Comparison of ENCODE assay signal across 19 cellular contexts in the genomic region with DNA sequence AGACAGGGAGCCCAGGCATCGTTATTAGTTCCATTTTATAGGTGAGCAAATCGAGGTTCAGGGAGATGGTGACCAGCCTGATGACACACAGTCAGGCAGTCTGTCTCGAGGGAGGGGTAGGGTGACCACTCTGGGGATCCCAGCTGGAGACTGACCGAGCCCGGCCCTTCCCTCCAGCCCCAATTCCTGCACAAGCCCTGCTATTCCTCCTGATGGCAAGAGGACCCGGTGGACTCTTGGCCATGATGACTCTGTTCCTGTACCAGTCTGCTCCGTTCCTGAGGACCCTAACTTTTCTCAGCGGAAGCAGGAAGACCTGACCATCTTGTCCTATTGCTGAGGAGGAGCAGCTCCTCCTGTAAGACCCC. TPM values are rescaled to one million over a fixed set of nuclear protein-coding genes. Genes with fewer than 3 reads are reported as not detected.
DNase-seq lines count a peak whose midpoint lies in the region; ATAC-seq and TF ChIP-seq lines count a peak whose summit lies in the region.
"Had no signal": no experiment of that assay in that cellular context is flagged by ENCODE, and none has a peak within 500 bp of the region (broad histone marks: within the 10 kb centered on the region; RNA-seq: fewer than 3 reads in every experiment).

No MANE protein-coding gene starts in this region.

- TF ChIP-seq CTCF in AG10803 (conservative IDR thresholded peaks at IDR 0.05; ENCODE audit: low read length) (no peak), ascending aorta (IDR thresholded peaks at IDR 0.05) (no peak), right atrium auricular region (IDR thresholded peaks at IDR 0.05) (no peak), psoas muscle (IDR thresholded peaks at IDR 0.05) (no peak), omental fat pad (IDR thresholded peaks at IDR 0.05) (no peak)

- 44 to 47% (median 45%) methylated on average over 8 of the region's 8 CpGs for WGBS in psoas muscle, 3 donors

- H3K36me3 ChIP-seq in ascending aorta (no peaks in the 10 kb centered on the region), right atrium auricular region (peaks cover 9% of the 10 kb centered on the region), psoas muscle (ENCODE audit: insufficient read depth in 1 of 2, low read depth in 1 of 2) (peaks cover 0 to 13% of the 10 kb centered on the region in 2 donors)

- H3K27ac ChIP-seq in ascending aorta (peak overlapping the region in 1 of 2 donors; percentile 49), right atrium auricular region (peak overlapping the region; percentile 87 to 90), psoas muscle (peak overlapping the region; percentile 79)
- H3K27ac ChIP-seq: epithelial cell of prostate had no signal

- no peak for DNase-seq in AG10803 (ENCODE audit: low read depth)
- DNase-seq in ascending aorta (ENCODE audit: low spot score in 2 of 2) = no peak
- no peak for DNase-seq in right atrium auricular region (ENCODE audit: low spot score)
- no peak for DNase-seq in psoas muscle
- no peak for DNase-seq in omental fat pad (ENCODE audit: low spot score)
- no peak for DNase-seq in amygdala (lab: John Stamatoyannopoulos, UW)
- no peak for DNase-seq in OCI-M1 (lab: John Stamatoyannopoulos, UW)
- DNase-seq: activated CD8-positive, alpha-beta memory T cell treated with anti-CD3 and anti-CD28 coated beads, Interleukin-2, amount 50 U/mL, for 48 hours; activated naive CD4-positive, alpha-beta T cell treated with anti-CD3 and anti-CD28 coated beads, Interleukin-2, amount 10 ng/mL, durations not matched to agents 7 days and 5 days; GDM1; naive B cell; NCI-H2081 treated with DMSO at 0.1 percent for 48 hours; NCI-H526 treated with DMSO at 0.1 percent for 48 hours; stimulated activated naive CD8-positive, alpha-beta T cell treated with anti-CD3 and anti-CD28 coated beads, Interleukin-15, Interleukin-2, amounts not matched to agents 100 U/mL and 50 U/mL, for 24 hours; T-helper 1 cell had no signal

- H3K9me3 ChIP-seq in ascending aorta (no peaks in the 10 kb centered on the region), right atrium auricular region (no peaks in the 10 kb centered on the region), psoas muscle (no peaks in the 10 kb centered on the region)

- H3K4me1 ChIP-seq in ascending aorta (peaks cover 4 to 9% of the 10 kb centered on the region in 2 donors), right atrium auricular region (peaks cover 0 to 48% of the 10 kb centered on the region in 2 donors), psoas muscle (peaks cover 22% of the 10 kb centered on the region)

- no peaks in the 10 kb centered on the region for H3K27me3 ChIP-seq in ascending aorta
- no peaks in the 10 kb centered on the region for H3K27me3 ChIP-seq in right atrium auricular region
- H3K27me3 ChIP-seq in psoas muscle (ENCODE audit: insufficient read depth in 3 of 3, low read length in 2 of 3) = no peaks in the 10 kb centered on the region

- intact Hi-C loops in ascending aorta (cut with DNase I) (no loop called here), psoas muscle (cut with DNase I) (loop anchor here in 1 of 2 donors (2.0 to 5.0 kb wide), 2 partner anchors 59 to 71 kb away; a partner anchor contains a TSS)

- peak overlapping the region; percentile 13 for H3K4me3 ChIP-seq in AG10803 (ENCODE audit: low read length)
- peak overlapping the region; percentile 19 to 56 for H3K4me3 ChIP-seq in ascending aorta
- peak overlapping the region; percentile 43 to 55 for H3K4me3 ChIP-seq in right atrium auricular region
- H3K4me3 ChIP-seq in psoas muscle = peak overlapping the region; percentile 64

- ATAC-seq in psoas muscle (peak; percentile 11 to 47 (median 22)), HG02610 (IDR thresholded peaks at IDR 0.05; ENCODE audit: unreplicated experiment) (no peak), omental fat pad (ENCODE audit: low FRiP score) (no peak)
- ATAC-seq: stimulated activated naive CD8-positive, alpha-beta T cell treated with anti-CD3 and anti-CD28 coated beads, Interleukin-15, Interleukin-2, amounts not matched to agents 100 U/mL and 50 U/mL, for 24 hours had no signal

RNA-seq across cellular contexts. Expression of a gene that starts 0.4 kb away (rescaled TPM):
- total RNA-seq in ascending aorta = 79.0 TPM
- total RNA-seq in right atrium auricular region = 100 to 1,000 TPM in 1 of 2 donors, 10 to 100 TPM in 1; 86.3 to 152 TPM
- total RNA-seq in psoas muscle = 10 to 100 TPM; 36.1 to 61.7 (median 48.8) TPM
- polyA plus RNA-seq in psoas muscle = 100 to 1,000 TPM in 1 of 3 donors, 10 to 100 TPM in 1, 1 to 10 TPM in 1; 9.2 to 187 (median 36.8) TPM
- total RNA-seq in omental fat pad = 10 to 100 TPM in 1 of 4 donors, 1 to 10 TPM in 3; 2.5 to 10.7 (median 4.0) TPM
- total RNA-seq: RPMI7951 had no signal
- polyA plus RNA-seq: IgD-negative memory B cell had no signal

RNA-seq across cellular contexts. Expression of a gene that starts 33.7 kb away (rescaled TPM):
- total RNA-seq in ascending aorta = not detected
- not detected for total RNA-seq in right atrium auricular region
- total RNA-seq in psoas muscle = not detected
- polyA plus RNA-seq in psoas muscle = under 1 TPM in 1 of 3 donors, not detected in 2; 0.03 TPM
- not detected for total RNA-seq in omental fat pad
- polyA plus RNA-seq: IgD-negative memory B cell had no signal

Comparison
In these comparisons a context has a peak if more than half of its experiments do, and no peak if none do; other contexts are left out.
1. H3K4me3 ChIP-seq: peak in every context shown above with its lines; median percentile 64 in psoas muscle; 49 in right atrium auricular region; 38 in ascending aorta; 13 in AG10803.
2. ATAC-seq: peak in psoas muscle (4 of 4); none in HG02610 (single experiment) and omental fat pad (single experiment).